Comparison of ENCODE assay signal across 8 cellular contexts in the genomic region with DNA sequence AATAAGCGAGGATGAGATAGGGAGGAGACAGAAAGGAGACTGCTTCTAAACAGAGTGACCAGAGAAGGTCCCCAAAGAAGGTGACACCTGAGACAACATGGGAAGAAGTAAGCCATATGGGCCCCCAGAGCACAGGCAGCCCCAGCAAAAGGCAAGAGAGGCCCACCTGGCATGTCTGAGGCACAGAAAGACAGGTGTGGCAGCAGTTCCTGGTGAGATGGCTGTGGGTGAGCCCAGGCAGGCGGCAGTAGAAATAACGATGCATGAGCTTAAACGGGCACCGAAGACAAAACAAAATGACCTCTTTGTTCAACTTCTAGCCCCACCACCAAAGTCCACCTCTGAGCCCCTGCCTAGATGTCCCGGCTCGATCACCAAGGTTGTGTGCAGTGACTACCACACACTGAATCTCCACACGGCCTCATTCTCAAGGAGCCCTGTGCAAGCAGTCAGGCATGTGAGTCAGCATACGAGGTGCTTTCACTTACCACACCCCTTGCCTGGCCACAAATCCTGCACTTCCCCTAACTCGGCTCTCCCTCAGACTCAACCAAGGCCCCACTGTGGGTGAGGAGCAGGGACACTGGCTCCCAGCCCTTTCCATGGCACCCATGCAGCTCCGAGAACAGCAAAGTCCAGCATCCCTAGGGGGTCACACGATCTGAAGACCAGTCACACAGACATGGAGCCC.
DNase-seq lines count a peak whose midpoint lies in the region; ATAC-seq lines count a peak whose summit lies in the region.

No MANE protein-coding gene starts in this region.

- DNase-seq in activated T-cell treated with anti-CD3 and anti-CD28 coated beads for 24 hours (ENCODE audit: low read depth) (peak; percentile 18), NOMO-1 treated with dmso at 0.1 percent for 144 hours (lab: John Stamatoyannopoulos, UW; ENCODE audit: unreplicated experiment) (peak; percentile 90), kidney glomerular epithelial cell (lab: John Stamatoyannopoulos, UW) (peak; percentile 79), SHP77 (lab: John Stamatoyannopoulos, UW) (no peak), epidermal melanocyte (ENCODE audit: insufficient read length, low spot score) (no peak)
- no peak for DNase-seq in activated T-cell treated with anti-CD3 and anti-CD28 coated beads, Interleukin-2, amount 50 U/mL, for 1 hour
- DNase-seq in stimulated activated naive CD8-positive, alpha-beta T cell treated with anti-CD3 and anti-CD28 coated beads, Interleukin-15, Interleukin-2, amounts not matched to agents 100 U/mL and 50 U/mL, for 24 hours: peak; percentile 46

- ATAC-seq in stimulated activated naive CD8-positive, alpha-beta T cell treated with anti-CD3 and anti-CD28 coated beads, Interleukin-15, Interleukin-2, amounts not matched to agents 100 U/mL and 50 U/mL, for 24 hours: peak; percentile 81

- peak overlapping the region; percentile 35 for H3K27ac ChIP-seq in angular gyrus (ENCODE audit: low read depth, low read length)

Comparison
In these comparisons a context has a peak if more than half of its experiments do, and no peak if none do; other contexts are left out.
1. DNase-seq: peak in activated T-cell treated with anti-CD3 and anti-CD28 coated beads for 24 hours (single experiment), NOMO-1 treated with dmso at 0.1 percent for 144 hours (single experiment), kidney glomerular epithelial cell (single experiment) and stimulated activated naive CD8-positive, alpha-beta T cell treated with anti-CD3 and anti-CD28 coated beads, Interleukin-15, Interleukin-2, amounts not matched to agents 100 U/mL and 50 U/mL, for 24 hours (single experiment); none in activated T-cell treated with anti-CD3 and anti-CD28 coated beads, Interleukin-2, amount 50 U/mL, for 1 hour (single experiment), SHP77 (0 of 2) and epidermal melanocyte (single experiment).